15 cellular contexts compared by ENCODE assay signal in genomic region chr5:175922192-175922885, GRCh38. TPM values are rescaled to one million over a fixed set of nuclear protein-coding genes. Genes with fewer than 3 reads are reported as not detected.
A peak's percentile ranks its signal among the peaks of the same experiment; 100 is the strongest.
DNase-seq lines count a peak whose midpoint lies in the region; ATAC-seq, FAIRE-seq and TF ChIP-seq lines count a peak whose summit lies in the region.
"Had no signal": no experiment of that assay in that cellular context is flagged by ENCODE, and none has a peak within 500 bp of the region (broad histone marks: within the 10 kb centered on the region; RNA-seq: fewer than 3 reads in every experiment).

No MANE protein-coding gene starts in this region.

- no peak overlapping the region for H3K4me3 ChIP-seq in fibroblast of lung (replicated peaks in 1 of 4; ENCODE audit: control extremely low read depth in 1 of 4, insufficient read depth in 1 of 4, low read depth in 3 of 4, low read length in 4 of 4)
- H3K4me3 ChIP-seq: skin epidermis had no signal

- intact Hi-C loops in CD4-positive, alpha-beta T cell (cut with DNase I, micrococcal nuclease) = no loop called here

- no peak overlapping the region for H3K9ac ChIP-seq in fibroblast of lung (ENCODE audit: insufficient read depth, low read length)

- H3K36me3 Mint-ChIP-seq in CD4-positive, alpha-beta T cell (ENCODE audit: low read depth) = peaks cover 71% of the 10 kb centered on the region

- H3K79me2 ChIP-seq in fibroblast of lung (ENCODE audit: control insufficient read depth, insufficient read depth, low read length) = no peaks in the 10 kb centered on the region

- H3K9me3 Mint-ChIP-seq in CD4-positive, alpha-beta T cell = no peaks in the 10 kb centered on the region
- H3K9me3 Mint-ChIP-seq: activated T-helper 17 cell treated with anti-CD3 and anti-CD28 coated beads, Interleukin-2, amount 50 U/mL, for 72 hours had no signal

- no peaks in the 10 kb centered on the region for H3K27me3 Mint-ChIP-seq in CD4-positive, alpha-beta T cell
- H3K27me3 Mint-ChIP-seq: activated T-helper 17 cell treated with anti-CD3 and anti-CD28 coated beads, Interleukin-2, amount 50 U/mL, for 72 hours; naive B cell had no signal

- DNase-seq in EL (peak; percentile 100), RWPE1 (ENCODE audit: low spot score) (peak; percentile 53), fibroblast of lung (ENCODE audit: low read depth in 2 of 2) (peak; percentile 89 to 96), non-pigmented ciliary epithelial cell (ENCODE audit: low read depth) (peak; percentile 95), GM12892 (ENCODE audit: insufficient read length) (no peak), NCI-H510A (lab: John Stamatoyannopoulos, UW) (no peak)
- no peak for DNase-seq in CD4-positive, alpha-beta T cell
- DNase-seq: naive B cell, NCI-H1105 treated with DMSO at 0.1 percent for 48 hours, NCI-H69 had no signal

- H3K4me1 ChIP-seq in fibroblast of lung (ENCODE audit: control insufficient read depth, extremely low read depth, insufficient read depth, low read length) = peaks cover 25% of the 10 kb centered on the region

- POLR2A ChIA-PET in RWPE1 (lab: Yijun Ruan, JAX; ENCODE audit: low non-redundant PET) = no interaction called here
- POLR2A ChIA-PET in CD4-positive, alpha-beta T cell (lab: Charles Lee) = no interaction called here

- no peak overlapping the region for H3K27ac ChIP-seq in RWPE1
- peak overlapping the region; percentile 74 for H3K27ac ChIP-seq in fibroblast of lung (ENCODE audit: insufficient read depth, low read length)
- H3K27ac ChIP-seq in CD4-positive, alpha-beta T cell (ENCODE audit: low read depth, low read length) = no peak overlapping the region

- no peak for FAIRE-seq in GM12892 (lab: Jason Lieb, UNC)

- H3K27ac Mint-ChIP-seq in CD4-positive, alpha-beta T cell = no peak overlapping the region

- peak overlapping the region; percentile 60 for H3K4me2 ChIP-seq in fibroblast of lung (ENCODE audit: extremely low read depth, insufficient read depth, low read length)

- H3K27me3 ChIP-seq in fibroblast of lung (ENCODE audit: control insufficient read depth, insufficient read depth, low read length) = no peaks in the 10 kb centered on the region
- H3K27me3 ChIP-seq in CD4-positive, alpha-beta T cell (ENCODE audit: control insufficient read depth, insufficient read depth, low read length) = no peaks in the 10 kb centered on the region

- no peak for TF ChIP-seq POLR2A in GM12892 (IDR thresholded peaks at IDR 0.05; ENCODE audit: low read depth, low read length)

- no peak for ATAC-seq in CD4-positive, alpha-beta T cell (ENCODE audit: poor library complexity)
- no peak for ATAC-seq in GM19023 (IDR thresholded peaks at IDR 0.05; ENCODE audit: unreplicated experiment)
- ATAC-seq: activated CD4-positive, CD25-positive, alpha-beta regulatory T cell treated with anti-CD3 and anti-CD28 coated beads, Interleukin-2, amount 50 U/mL, for 24 hours; activated T-helper 17 cell treated with anti-CD3 and anti-CD28 coated beads, Interleukin-2, amount 50 U/mL, for 72 hours had no signal

- no peaks in the 10 kb centered on the region for H3K36me3 ChIP-seq in fibroblast of lung (ENCODE audit: control insufficient read depth, insufficient read depth, low read length)

- CTCF ChIA-PET in RWPE1 (lab: Yijun Ruan, JAX) = no interaction called here
- CTCF ChIA-PET in CD4-positive, alpha-beta T cell (lab: Charles Lee) = no interaction called here

- H3K4me3 Mint-ChIP-seq in CD4-positive, alpha-beta T cell = no peak overlapping the region
- H3K4me3 Mint-ChIP-seq: activated T-helper 17 cell treated with anti-CD3 and anti-CD28 coated beads, Interleukin-2, amount 50 U/mL, for 72 hours had no signal

- peaks cover 5% of the 10 kb centered on the region for H3K4me1 Mint-ChIP-seq in CD4-positive, alpha-beta T cell (ENCODE audit: low read depth)
- H3K4me1 Mint-ChIP-seq: activated T-helper 17 cell treated with anti-CD3 and anti-CD28 coated beads, Interleukin-2, amount 50 U/mL, for 72 hours had no signal

- H4K20me1 ChIP-seq in fibroblast of lung (ENCODE audit: control insufficient read depth, extremely low read depth, insufficient read depth, low read length) = no peaks in the 10 kb centered on the region

- TF ChIP-seq CTCF in RWPE1 (conservative IDR thresholded peaks at IDR 0.05; ENCODE audit: low read depth) (no peak), fibroblast of lung (conservative IDR thresholded peaks at IDR 0.05 in 1 of 2, IDR thresholded peaks at IDR 0.05 in 1 of 2; ENCODE audit: low read depth in 1 of 2, low read length in 2 of 2) (no peak)
- TF ChIP-seq CTCF in CD4-positive, alpha-beta T cell (IDR thresholded peaks at IDR 0.05) = no peak

- H3K9me3 ChIP-seq in fibroblast of lung (ENCODE audit: control insufficient read depth, insufficient read depth, low read depth, low read length) = no peaks in the 10 kb centered on the region
- H3K9me3 ChIP-seq in CD4-positive, alpha-beta T cell (ENCODE audit: control insufficient read depth, low read length) = no peaks in the 10 kb centered on the region

- peak overlapping the region; percentile 13 for H2AFZ ChIP-seq in fibroblast of lung (ENCODE audit: low read length)

RNA-seq across cellular contexts. Expression of gene THOC3, which starts 45.8 kb away (rescaled TPM):
- 14.4 and 29.6 TPM in 2 replicates for total RNA-seq in fibroblast of lung
- polyA plus RNA-seq in fibroblast of lung = 25.2 and 60.1 TPM in 2 replicates
- 12.5 and 36.5 TPM in 2 replicates for polyA plus RNA-seq in fibroblast of lung (2012)
- polyA minus RNA-seq in fibroblast of lung (ENCODE audit: low replicate concordance) = 3.3 and 16.9 TPM in 2 replicates
- 10 to 100 TPM; 25.5 to 32.0 TPM for total RNA-seq in CD4-positive, alpha-beta T cell
- 72.5 TPM for polyA plus RNA-seq in GM12892 (2012; ENCODE audit: missing spikeins)

RNA-seq across cellular contexts. Expression of gene CPLX2, which starts 51.0 kb away (rescaled TPM):
- not detected in 2 replicates for total RNA-seq in fibroblast of lung
- polyA plus RNA-seq in fibroblast of lung = 0.01 TPM in 2 replicates
- not detected in 2 replicates for polyA plus RNA-seq in fibroblast of lung (2012)
- not detected in 2 replicates for polyA minus RNA-seq in fibroblast of lung (ENCODE audit: low replicate concordance)
- total RNA-seq in CD4-positive, alpha-beta T cell = not detected
- not detected for polyA plus RNA-seq in GM12892 (2012; ENCODE audit: missing spikeins)
- total RNA-seq: activated T-helper 17 cell treated with anti-CD3 and anti-CD28 coated beads, Interleukin-2, amount 50 U/mL, for 72 hours; SK-MEL-5 had no signal

Comparison
In these comparisons a context has a peak if more than half of its experiments do, and no peak if none do; other contexts are left out.
1. DNase-seq: peak in EL (single experiment), RWPE1 (single experiment), fibroblast of lung (2 of 2) and non-pigmented ciliary epithelial cell (single experiment); none in CD4-positive, alpha-beta T cell (0 of 10), GM12892 (single experiment) and NCI-H510A (single experiment).